Comparison of ENCODE assay signal across 8 cellular contexts in genomic region chr2:171923206-171923605, GRCh38. TPM values are rescaled to one million over a fixed set of nuclear protein-coding genes. Genes with fewer than 3 reads are reported as not detected.
DNase-seq lines count a peak whose midpoint lies in the region; ATAC-seq and TF ChIP-seq lines count a peak whose summit lies in the region.

No MANE protein-coding gene starts in this region.

- no peak overlapping the region for H2BK5ac ChIP-seq in trophoblast cell (ENCODE audit: low read depth, low read length, poor library complexity)

- no peak overlapping the region for H4K91ac ChIP-seq in trophoblast cell (ENCODE audit: low read depth, low read length)

- peak overlapping the region; percentile 78 for H3K4me2 ChIP-seq in trophoblast cell (ENCODE audit: low read length)

- no peak for TF ChIP-seq CTCF in GM12875 (IDR thresholded peaks at IDR 0.05; ENCODE audit: borderline replicate concordance, insufficient read depth, low read depth, low read length)

- peak overlapping the region; percentile 24 for H3K9ac ChIP-seq in trophoblast cell (ENCODE audit: low read length)

- H2AFZ ChIP-seq in trophoblast cell (ENCODE audit: insufficient read depth, low read length, poor library complexity), result no peak overlapping the region

- peak overlapping the region; percentile 5 for H3K4me3 ChIP-seq in GM12875 (ENCODE audit: low read depth, low read length)
- H3K4me3 ChIP-seq in trophoblast cell (ENCODE audit: low read depth, low read length), result no peak overlapping the region

- H3K23ac ChIP-seq in trophoblast cell (ENCODE audit: low read length), result no peak overlapping the region

- H3K27me3 ChIP-seq in trophoblast cell (ENCODE audit: insufficient read depth, low read length), result no peaks in the 10 kb centered on the region

- no peak overlapping the region for H3K18ac ChIP-seq in trophoblast cell (ENCODE audit: low read length)

- H2BK12ac ChIP-seq in trophoblast cell (ENCODE audit: low read length), result no peak overlapping the region

- no peak for ATAC-seq in GM19397 (IDR thresholded peaks at IDR 0.05; ENCODE audit: unreplicated experiment)
- no peak for ATAC-seq in GM18511 (IDR thresholded peaks at IDR 0.05; ENCODE audit: unreplicated experiment)

- H3K9me3 ChIP-seq in trophoblast cell (ENCODE audit: insufficient read depth, low read depth, low read length), result no peaks in the 10 kb centered on the region

- no peak overlapping the region for H3K4ac ChIP-seq in trophoblast cell (ENCODE audit: low read depth, low read length)

- H3K79me2 ChIP-seq in trophoblast cell (ENCODE audit: control insufficient read depth, insufficient read depth, low read length, poor library complexity), result peaks cover 4% of the 10 kb centered on the region

- no peak overlapping the region for H3K27ac ChIP-seq in trophoblast cell (ENCODE audit: low read depth, low read length)

- peaks cover 4% of the 10 kb centered on the region for H3K79me1 ChIP-seq in trophoblast cell (ENCODE audit: low read length)

- no peak overlapping the region for H3K14ac ChIP-seq in trophoblast cell (ENCODE audit: low read length)

- H4K12ac ChIP-seq in trophoblast cell (ENCODE audit: low read depth, low read length), result no peak overlapping the region

- no peak overlapping the region for H2AK5ac ChIP-seq in trophoblast cell (ENCODE audit: low read length)

- peaks cover 6 to 10% of the 10 kb centered on the region in 2 experiments for H3K36me3 ChIP-seq in trophoblast cell (ENCODE audit: control insufficient read depth in 1 of 2, insufficient read depth in 2 of 2, low read length in 2 of 2)

- peaks cover 2 to 5% of the 10 kb centered on the region in 2 experiments for H3K4me1 ChIP-seq in trophoblast cell (ENCODE audit: control insufficient read depth in 1 of 2, insufficient read depth in 2 of 2, low read length in 2 of 2)

- no CpG with 5 or more reads among the region's 13 CpGs for WGBS in trophoblast cell (ENCODE audit: extremely low coverage, insufficient coverage, insufficient read length)

- H2BK120ac ChIP-seq in trophoblast cell (ENCODE audit: insufficient read depth, low read length, poor library complexity), result no peak overlapping the region

- DNase-seq in AG08395 (ENCODE audit: low spot score) (peak; percentile 5), SW480 (ENCODE audit: low spot score) (peak; percentile 9), fibroblast of gingiva (ENCODE audit: low read depth) (peak; percentile 64), trophoblast cell (peak; percentile 62 to 82), activated gamma-delta T cell (lab: John Stamatoyannopoulos, UW) (no peak)

- no peak overlapping the region for H4K8ac ChIP-seq in trophoblast cell (ENCODE audit: low read depth, low read length)

RNA-seq across cellular contexts. Expression of gene HAT1, which starts 0.9 kb away (rescaled TPM):
- polyA plus RNA-seq in trophoblast cell (2013), result 56.4 and 61.0 TPM in 2 replicates

RNA-seq across cellular contexts. Expression of gene SLC25A12, which starts 29.2 kb away (rescaled TPM):
- 2.3 and 2.6 TPM in 2 replicates for polyA plus RNA-seq in trophoblast cell (2013)
